Comparison of ENCODE assay signal across 34 cellular contexts in the genomic region with DNA sequence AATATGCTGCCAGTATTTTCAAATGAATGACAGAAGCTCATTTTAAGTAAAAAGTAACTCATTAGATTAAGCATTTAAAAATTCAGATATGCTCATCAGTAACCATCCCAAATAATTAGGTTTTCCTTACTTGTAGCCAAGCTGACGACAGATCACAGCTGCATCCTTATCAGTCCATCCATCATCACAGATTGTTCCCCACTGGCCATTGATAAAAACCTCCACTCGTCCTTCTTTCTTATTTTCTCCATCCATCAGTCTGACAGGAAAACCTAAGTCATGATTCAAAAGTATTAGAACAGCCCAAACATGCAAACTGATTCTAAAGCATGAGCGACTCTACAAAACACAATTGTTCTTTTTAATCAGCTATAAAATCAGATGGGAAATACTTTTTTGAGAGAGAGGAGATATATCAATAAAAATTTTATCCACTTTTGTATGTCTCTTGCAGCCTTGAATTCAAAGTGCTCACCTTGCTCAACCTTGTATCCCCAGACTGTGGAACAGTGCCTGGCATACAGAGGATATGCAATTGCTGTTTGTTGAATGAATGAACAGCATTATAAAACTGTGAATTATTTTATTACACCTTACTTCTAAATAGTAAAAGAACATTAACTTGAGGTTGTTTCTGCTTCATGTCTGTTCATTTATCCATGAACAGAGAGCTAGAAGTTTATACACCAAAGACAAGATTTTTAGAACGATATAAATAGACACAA. TPM values are rescaled to one million over a fixed set of nuclear protein-coding genes. Genes with fewer than 3 reads are reported as not detected.
"Had no signal": no experiment of that assay in that cellular context is flagged by ENCODE, and none has a peak within 500 bp of the region (broad histone marks: within the 10 kb centered on the region; RNA-seq: fewer than 3 reads in every experiment).

No MANE protein-coding gene starts in this region.

- H3K4me3 Mint-ChIP-seq: activated CD4-positive, alpha-beta T cell treated with anti-CD3 and anti-CD28 coated beads, Interleukin-2, amount 10 ng/mL, durations not matched to agents 24 days and 14 days; activated CD8-positive, alpha-beta T cell treated with anti-CD3 and anti-CD28 coated beads for 36 hours; activated naive CD8-positive, alpha-beta T cell treated with anti-CD3 and anti-CD28 coated beads for 36 hours; activated T-cell treated with anti-CD3 and anti-CD28 coated beads, Interleukin-2, amount 50 U/mL, for 72 hours; activated T-helper 17 cell treated with anti-CD3 and anti-CD28 coated beads, Interleukin-2, amount 50 U/mL, for 72 hours; T-helper 1 cell treated with Interleukin-12 subunit alpha and Interleukin-12 subunit beta and Interleukin-4 antibody, amounts not matched to agents 30 μg/mL and 1 μg/mL, for 36 hours; T-helper 2 cell treated with Interferon-gamma antibody and Interleukin-4, amounts not matched to agents 5 μg/mL and 100 μg/mL, for 36 hours had no signal

- H3K4me1 Mint-ChIP-seq: activated CD4-positive, alpha-beta T cell treated with anti-CD3 and anti-CD28 coated beads, Interleukin-2, amount 10 ng/mL, durations not matched to agents 24 days and 14 days; activated naive CD8-positive, alpha-beta T cell treated with anti-CD3 and anti-CD28 coated beads for 36 hours; activated T-helper 17 cell treated with anti-CD3 and anti-CD28 coated beads, Interleukin-2, amount 50 U/mL, for 72 hours had no signal

- H3K9me3 Mint-ChIP-seq: activated CD4-positive, alpha-beta T cell treated with anti-CD3 and anti-CD28 coated beads, Interleukin-2, amount 10 ng/mL, durations not matched to agents 24 days and 14 days; activated CD8-positive, alpha-beta T cell treated with anti-CD3 and anti-CD28 coated beads for 36 hours; activated naive CD8-positive, alpha-beta T cell treated with anti-CD3 and anti-CD28 coated beads for 36 hours; activated T-cell treated with anti-CD3 and anti-CD28 coated beads, Interleukin-2, amount 50 U/mL, for 72 hours; activated T-helper 17 cell treated with anti-CD3 and anti-CD28 coated beads, Interleukin-2, amount 50 U/mL, for 72 hours; T-helper 1 cell treated with Interleukin-12 subunit alpha and Interleukin-12 subunit beta and Interleukin-4 antibody, amounts not matched to agents 30 μg/mL and 1 μg/mL, for 36 hours; T-helper 2 cell treated with Interferon-gamma antibody and Interleukin-4, amounts not matched to agents 5 μg/mL and 100 μg/mL, for 36 hours had no signal

- H3K36me3 Mint-ChIP-seq: activated naive CD8-positive, alpha-beta T cell treated with anti-CD3 and anti-CD28 coated beads for 36 hours had no signal

- DNase-seq: activated CD4-positive, alpha-beta T cell treated with anti-CD3 and anti-CD28 coated beads, Interleukin-2, amount 10 ng/mL, durations not matched to agents 24 days and 14 days; activated CD4-positive, alpha-beta T cell treated with anti-CD3 and anti-CD28 coated beads, Interleukin-2, amount 50 U/mL, for 4 hours; activated CD8-positive, alpha-beta T cell treated with anti-CD3 and anti-CD28 coated beads for 36 hours; activated effector memory CD4-positive, alpha-beta T cell treated with anti-CD3 and anti-CD28 coated beads, Interleukin-2, amount 50 U/mL, for 16 hours; activated naive CD4-positive, alpha-beta T cell; activated naive CD4-positive, alpha-beta T cell treated with anti-CD3 and anti-CD28 coated beads, Interleukin-2, amount 50 U/mL, for 16 hours; activated naive CD8-positive, alpha-beta T cell treated with anti-CD3 and anti-CD28 coated beads for 36 hours; activated T-cell treated with anti-CD3 and anti-CD28 coated beads, Interleukin-2, amount 50 U/mL, for 1 hour; activated T-cell treated with anti-CD3 and anti-CD28 coated beads, Interleukin-2, amount 50 U/mL, for 72 hours; amniotic stem cell; aorta; brain microvascular endothelial cell; central memory CD4-positive, alpha-beta T cell; Kasumi-1; KG1; NCI-H1092 treated with DMSO at 0.1 percent for 48 hours; NCI-H1417; NCI-H146; NCI-H187; NCI-H2029 treated with DMSO at 0.1 percent for 48 hours; NCI-H2107; NCI-H2171; NCI-H510A; NCI-H526; NCI-H748 treated with DMSO at 0.1 percent for 48 hours; NK-92 treated with Interleukin-12 subunit alpha and Interleukin-12 subunit beta, amount 100 ng/mL, for 24 hours; PC-3; Peyer's patch; RPMI8226; SHP77 treated with DMSO at 0.1 percent for 48 hours had no signal

- H3K27ac Mint-ChIP-seq: activated CD4-positive, alpha-beta T cell treated with anti-CD3 and anti-CD28 coated beads, Interleukin-2, amount 10 ng/mL, durations not matched to agents 24 days and 14 days; activated CD8-positive, alpha-beta T cell treated with anti-CD3 and anti-CD28 coated beads for 36 hours; activated naive CD8-positive, alpha-beta T cell treated with anti-CD3 and anti-CD28 coated beads for 36 hours; activated T-cell treated with anti-CD3 and anti-CD28 coated beads, Interleukin-2, amount 50 U/mL, for 72 hours; activated T-helper 17 cell treated with anti-CD3 and anti-CD28 coated beads, Interleukin-2, amount 50 U/mL, for 72 hours; T-helper 1 cell treated with Interleukin-12 subunit alpha and Interleukin-12 subunit beta and Interleukin-4 antibody, amounts not matched to agents 30 μg/mL and 1 μg/mL, for 36 hours; T-helper 2 cell treated with Interferon-gamma antibody and Interleukin-4, amounts not matched to agents 5 μg/mL and 100 μg/mL, for 36 hours had no signal

RNA-seq across cellular contexts. Expression of a gene that starts 44.3 kb away (rescaled TPM):
- total RNA-seq: activated CD4-positive, alpha-beta T cell treated with anti-CD3 and anti-CD28 coated beads, Interleukin-2, amount 10 ng/mL, durations not matched to agents 24 days and 14 days; activated CD8-positive, alpha-beta memory T cell treated with anti-CD3 and anti-CD28 coated beads for 36 hours; activated CD8-positive, alpha-beta T cell treated with anti-CD3 and anti-CD28 coated beads for 36 hours; activated naive CD8-positive, alpha-beta T cell treated with anti-CD3 and anti-CD28 coated beads for 36 hours; activated T-helper 17 cell treated with anti-CD3 and anti-CD28 coated beads, Interleukin-2, amount 50 U/mL, for 72 hours had no signal
